Comparison of ENCODE assay signal across 2 cellular contexts in genomic region chr15:74795961-74796625, GRCh38.
A peak's percentile ranks its signal among the peaks of the same experiment; 100 is the strongest.
TF ChIP-seq lines count a peak whose summit lies in the region.

No MANE protein-coding gene starts in this region.

TF ChIP-seq in K562, 482 proteins besides CTCF, POLR2A, EP300 and RAD21:
- TF ChIP-seq ZNF121 (CRISPR knock-in tag; conservative IDR thresholded peaks at IDR 0.05) = peak; percentile 61
- TF ChIP-seq ARID4B (CRISPR knock-in tag; IDR thresholded peaks at IDR 0.05) = no peak

TF ChIP-seq in SK-N-SH, 30 proteins besides CTCF, POLR2A, EP300 and RAD21:
- no peak for TF ChIP-seq USF1 (IDR thresholded peaks at IDR 0.05; ENCODE audit: borderline replicate concordance, low read depth)
- TF ChIP-seq MAX (IDR thresholded peaks at IDR 0.05; ENCODE audit: low read depth) = no peak
- no peak for TF ChIP-seq CHD2 (IDR thresholded peaks at IDR 0.05; ENCODE audit: low read length, partially characterized antibody)
- TF ChIP-seq NRF1 (IDR thresholded peaks at IDR 0.05; ENCODE audit: low read depth, low read length) = no peak
- TF ChIP-seq YY1 (IDR thresholded peaks at IDR 0.05; ENCODE audit: low read depth) = no peak
- no peak for TF ChIP-seq RXRA (IDR thresholded peaks at IDR 0.05; ENCODE audit: borderline replicate concordance, low read depth)
- no peak for TF ChIP-seq TAF1 (IDR thresholded peaks at IDR 0.05; ENCODE audit: borderline replicate concordance, low read depth, low read length)
- TF ChIP-seq ZBTB33 (IDR thresholded peaks at IDR 0.05; ENCODE audit: borderline replicate concordance, low read depth) = no peak
- TF ChIP-seq PBX3 (IDR thresholded peaks at IDR 0.05) = no peak
- no peak for TF ChIP-seq FOXJ3 (CRISPR knock-in tag; IDR thresholded peaks at IDR 0.05)
- TF ChIP-seq IRF3 (IDR thresholded peaks at IDR 0.05; ENCODE audit: low read depth, low read length) = no peak
- TF ChIP-seq REST (IDR thresholded peaks at IDR 0.05; ENCODE audit: low read depth, low read length) = no peak
- TF ChIP-seq FOXM1 (IDR thresholded peaks at IDR 0.05; ENCODE audit: low read depth) = no peak
- no peak for TF ChIP-seq POLR2AphosphoS5 (IDR thresholded peaks at IDR 0.05; ENCODE audit: low read depth, low read length)
